In the genomic region with DNA sequence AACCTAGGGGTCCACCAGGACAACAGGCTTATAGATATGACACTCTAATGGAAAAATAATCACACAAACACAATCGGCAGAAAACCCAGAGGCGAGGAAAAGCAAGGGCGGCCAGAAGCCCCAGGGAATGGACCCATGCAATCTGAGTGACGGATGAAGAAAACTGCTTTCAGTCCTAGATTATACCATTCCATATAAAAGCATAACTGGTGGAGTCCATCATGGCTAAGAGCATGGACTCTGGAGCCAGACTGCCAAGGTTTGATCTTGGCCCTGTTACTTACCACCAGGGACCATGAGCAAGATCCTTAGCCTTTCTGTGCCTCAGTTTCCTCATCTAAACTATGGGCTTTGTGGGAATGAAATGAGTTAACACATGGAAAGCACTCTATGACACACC, we compare ENCODE assay signal across 26 cellular contexts. TPM values are rescaled to one million over a fixed set of nuclear protein-coding genes. Genes with fewer than 3 reads are reported as not detected.
A peak's percentile ranks its signal among the peaks of the same experiment; 100 is the strongest.
DNase-seq lines count a peak whose midpoint lies in the region; ATAC-seq and TF ChIP-seq lines count a peak whose summit lies in the region.
"Had no signal": no experiment of that assay in that cellular context is flagged by ENCODE, and none has a peak within 500 bp of the region (broad histone marks: within the 10 kb centered on the region; RNA-seq: fewer than 3 reads in every experiment).

No MANE protein-coding gene starts in this region.

- peaks cover 9% of the 10 kb centered on the region for H3K4me1 ChIP-seq in vagina
- H3K4me1 ChIP-seq: A549, Caco-2 had no signal

- H3K4me1 Mint-ChIP-seq in activated CD4-positive, alpha-beta T cell treated with anti-CD3 and anti-CD28 coated beads, Interleukin-2, amount 10 ng/mL, durations not matched to agents 24 days and 14 days, result peaks cover 6% of the 10 kb centered on the region
- peaks cover 9% of the 10 kb centered on the region for H3K4me1 Mint-ChIP-seq in activated CD4-positive, alpha-beta T cell treated with anti-CD3 and anti-CD28 coated beads for 36 hours

- H3K36me3 ChIP-seq in vagina, result no peaks in the 10 kb centered on the region

- H3K4me3 ChIP-seq in HL-60 (replicated peaks; ENCODE audit: insufficient read depth, low read length), result no peak overlapping the region
- no peak overlapping the region for H3K4me3 ChIP-seq in vagina
- H3K4me3 ChIP-seq: A549, GM12878 had no signal

- CTCF ChIA-PET in activated CD4-positive, alpha-beta T cell treated with anti-CD3 and anti-CD28 coated beads for 36 hours (lab: Charles Lee), result no interaction called here

- H3K4me3 Mint-ChIP-seq in activated CD4-positive, alpha-beta T cell treated with anti-CD3 and anti-CD28 coated beads, Interleukin-2, amount 10 ng/mL, durations not matched to agents 24 days and 14 days, result no peak overlapping the region
- no peak overlapping the region for H3K4me3 Mint-ChIP-seq in activated CD4-positive, alpha-beta T cell treated with anti-CD3 and anti-CD28 coated beads for 36 hours
- H3K4me3 Mint-ChIP-seq: B cell; CD4-positive, alpha-beta T cell; CD8-positive, alpha-beta T cell had no signal

- POLR2A ChIA-PET in activated CD4-positive, alpha-beta T cell treated with anti-CD3 and anti-CD28 coated beads for 36 hours (lab: Charles Lee), result no interaction called here

- intact Hi-C loops in activated CD4-positive, alpha-beta T cell treated with anti-CD3 and anti-CD28 coated beads, Interleukin-2, amount 10 ng/mL, durations not matched to agents 24 days and 14 days (cut with micrococcal nuclease), result no loop called here
- intact Hi-C loops in activated CD4-positive, alpha-beta T cell treated with anti-CD3 and anti-CD28 coated beads for 36 hours (cut with DNase I, micrococcal nuclease), result no loop called here
- intact Hi-C loops in vagina (cut with DNase I), result no loop called here

- peaks cover 33% of the 10 kb centered on the region for H3K27me3 Mint-ChIP-seq in activated CD4-positive, alpha-beta T cell treated with anti-CD3 and anti-CD28 coated beads, Interleukin-2, amount 10 ng/mL, durations not matched to agents 24 days and 14 days
- H3K27me3 Mint-ChIP-seq in activated CD4-positive, alpha-beta T cell treated with anti-CD3 and anti-CD28 coated beads for 36 hours, result peaks cover 19% of the 10 kb centered on the region

- peak; percentile 23 for DNase-seq in activated CD4-positive, alpha-beta T cell treated with anti-CD3 and anti-CD28 coated beads, Interleukin-2, amount 10 ng/mL, durations not matched to agents 24 days and 14 days
- DNase-seq in activated CD4-positive, alpha-beta T cell treated with anti-CD3 and anti-CD28 coated beads for 36 hours, result no peak
- DNase-seq in HL-60 (ENCODE audit: low read depth in 1 of 2, low spot score in 1 of 2) (no peak), vagina (ENCODE audit: extremely low spot score in 2 of 2) (peak; percentile 3 to 74), NOMO-1 (lab: John Stamatoyannopoulos, UW; ENCODE audit: unreplicated experiment in 2 of 2) (no peak)
- DNase-seq: AML-193; Caco-2; Calu3; CD4-positive, alpha-beta T cell; CD8-positive, alpha-beta T cell; DMS 273 treated with DMSO at 0.1 percent for 48 hours; DMS153; DMS53; DMS79; DND-41; EL; GDM1 had no signal

- no peaks in the 10 kb centered on the region for H3K36me3 Mint-ChIP-seq in activated CD4-positive, alpha-beta T cell treated with anti-CD3 and anti-CD28 coated beads, Interleukin-2, amount 10 ng/mL, durations not matched to agents 24 days and 14 days (ENCODE audit: low read depth)
- no peaks in the 10 kb centered on the region for H3K36me3 Mint-ChIP-seq in activated CD4-positive, alpha-beta T cell treated with anti-CD3 and anti-CD28 coated beads for 36 hours (ENCODE audit: low read depth)
- H3K36me3 Mint-ChIP-seq: CD8-positive, alpha-beta T cell had no signal

- H3K9me3 ChIP-seq in vagina, result no peaks in the 10 kb centered on the region
- H3K9me3 ChIP-seq: A549, Caco-2 had no signal

- TF ChIP-seq CTCF in HL-60 (IDR thresholded peaks at IDR 0.05; ENCODE audit: insufficient read depth, low read length), result no peak
- no peak for TF ChIP-seq CTCF in vagina (IDR thresholded peaks at IDR 0.05)

- no peak overlapping the region for H3K27ac Mint-ChIP-seq in activated CD4-positive, alpha-beta T cell treated with anti-CD3 and anti-CD28 coated beads, Interleukin-2, amount 10 ng/mL, durations not matched to agents 24 days and 14 days
- no peak overlapping the region for H3K27ac Mint-ChIP-seq in activated CD4-positive, alpha-beta T cell treated with anti-CD3 and anti-CD28 coated beads for 36 hours
- H3K27ac Mint-ChIP-seq: B cell; CD4-positive, alpha-beta T cell; CD8-positive, alpha-beta T cell had no signal

- no peak for TF ChIP-seq POLR2A in vagina (IDR thresholded peaks at IDR 0.05)

- no peaks in the 10 kb centered on the region for H3K27me3 ChIP-seq in HL-60 (ENCODE audit: insufficient read depth, poor library complexity, severe bottlenecking)
- H3K27me3 ChIP-seq in vagina, result no peaks in the 10 kb centered on the region

- H3K9me3 Mint-ChIP-seq in activated CD4-positive, alpha-beta T cell treated with anti-CD3 and anti-CD28 coated beads, Interleukin-2, amount 10 ng/mL, durations not matched to agents 24 days and 14 days, result no peaks in the 10 kb centered on the region
- H3K9me3 Mint-ChIP-seq in activated CD4-positive, alpha-beta T cell treated with anti-CD3 and anti-CD28 coated beads for 36 hours (ENCODE audit: low read depth), result no peaks in the 10 kb centered on the region
- H3K9me3 Mint-ChIP-seq: CD4-positive, alpha-beta T cell; CD8-positive, alpha-beta T cell had no signal

- H3K27ac ChIP-seq in HL-60 (replicated peaks) (peak overlapping the region; percentile 32), vagina (no peak overlapping the region)
- H3K27ac ChIP-seq: 22Rv1, A549, C4-2B had no signal

- ATAC-seq in activated CD4-positive, alpha-beta T cell treated with anti-CD3 and anti-CD28 coated beads for 36 hours, result no peak
- ATAC-seq in GM21381 (IDR thresholded peaks at IDR 0.05; ENCODE audit: unreplicated experiment), result no peak
- ATAC-seq: A549; CD8-positive, alpha-beta T cell; GM12878 had no signal

RNA-seq across cellular contexts. Expression of gene SLC22A16, which starts 3.7 kb away (rescaled TPM):
- not detected in 2 replicates for total RNA-seq in activated CD4-positive, alpha-beta T cell treated with anti-CD3 and anti-CD28 coated beads, Interleukin-2, amount 10 ng/mL, durations not matched to agents 24 days and 14 days
- not detected for total RNA-seq in activated CD4-positive, alpha-beta T cell treated with anti-CD3 and anti-CD28 coated beads for 36 hours
- not detected for total RNA-seq in vagina
- total RNA-seq: A172; B cell; Caco-2; Calu3; CD4-positive, alpha-beta T cell; CD8-positive, alpha-beta T cell; Daoy; GM12878 had no signal

RNA-seq across cellular contexts. Expression of gene DDO, which starts 57.4 kb away (rescaled TPM):
- total RNA-seq in activated CD4-positive, alpha-beta T cell treated with anti-CD3 and anti-CD28 coated beads, Interleukin-2, amount 10 ng/mL, durations not matched to agents 24 days and 14 days, result not detected in 2 replicates
- not detected for total RNA-seq in activated CD4-positive, alpha-beta T cell treated with anti-CD3 and anti-CD28 coated beads for 36 hours
- not detected for total RNA-seq in vagina
- total RNA-seq: B cell; Caco-2; CD4-positive, alpha-beta T cell; CD8-positive, alpha-beta T cell; G401 had no signal

Comparison
In these comparisons a context has a peak if more than half of its experiments do, and no peak if none do; other contexts are left out.
1. DNase-seq: peak in activated CD4-positive, alpha-beta T cell treated with anti-CD3 and anti-CD28 coated beads, Interleukin-2, amount 10 ng/mL, durations not matched to agents 24 days and 14 days (single experiment) and vagina (2 of 2); none in activated CD4-positive, alpha-beta T cell treated with anti-CD3 and anti-CD28 coated beads for 36 hours (single experiment), HL-60 (0 of 2) and NOMO-1 (0 of 2).